In genomic region chr7:40331915-40332314, GRCh38 we compare ENCODE assay signal across 23 cellular contexts.
DNase-seq lines count a peak whose midpoint lies in the region; ATAC-seq and TF ChIP-seq lines count a peak whose summit lies in the region.
"Had no signal": no experiment of that assay in that cellular context is flagged by ENCODE, and none has a peak within 500 bp of the region (broad histone marks: within the 10 kb centered on the region; RNA-seq: fewer than 3 reads in every experiment).

No MANE protein-coding gene starts in this region.

- peak; percentile 91 for DNase-seq in EH (ENCODE audit: low read depth)
- peak; percentile 39 for DNase-seq in astrocyte of the hippocampus (ENCODE audit: low read depth, low spot score)
- DNase-seq in foreskin fibroblast, result peak; percentile 36 to 67
- no peak for DNase-seq in stimulated activated CD4-positive, alpha-beta T cell treated with anti-CD3 and anti-CD28 coated beads, Interleukin-1b, Interleukin-23, amount 100 ng/mL, for 48 hours
- DNase-seq in upper lobe of right lung, result no peak
- no peak for DNase-seq in trophoblast cell
- no peak for DNase-seq in HuH-7 (ENCODE audit: low spot score)
- DNase-seq: DMS 273 treated with DMSO at 0.1 percent for 48 hours, DND-41, GF-D8, GM23248, Karpas-422, NCI-H1048, NCI-H1436 treated with DMSO at 0.1 percent for 48 hours, NCI-H2081, NCI-H510A treated with DMSO at 0.1 percent for 48 hours, NCI-H774, OCI-M1, Right ventricle myocardium superior had no signal

- ATAC-seq in upper lobe of right lung, result no peak
- ATAC-seq: GM12878 had no signal

- H2AK5ac ChIP-seq in trophoblast cell (ENCODE audit: low read length), result no peak overlapping the region

- no peaks in the 10 kb centered on the region for H3K79me2 ChIP-seq in trophoblast cell (ENCODE audit: control insufficient read depth, insufficient read depth, low read length, poor library complexity)

- H3K9me3 ChIP-seq in upper lobe of right lung (no peaks in the 10 kb centered on the region), trophoblast cell (ENCODE audit: insufficient read depth, low read depth, low read length) (no peaks in the 10 kb centered on the region)
- H3K9me3 ChIP-seq: HAP-1 had no signal

- no peak overlapping the region for H2BK12ac ChIP-seq in trophoblast cell (ENCODE audit: low read length)

- no CpG with 5 or more reads among the region's 1 CpG for WGBS in trophoblast cell (ENCODE audit: extremely low coverage, insufficient coverage, insufficient read length)

- H2BK120ac ChIP-seq in trophoblast cell (ENCODE audit: insufficient read depth, low read length, poor library complexity), result no peak overlapping the region

- TF ChIP-seq CTCF in foreskin fibroblast (IDR thresholded peaks at IDR 0.05; ENCODE audit: low read depth, low read length) (no peak), upper lobe of right lung (IDR thresholded peaks at IDR 0.05) (no peak)

- H3K36me3 ChIP-seq in upper lobe of right lung (no peaks in the 10 kb centered on the region), trophoblast cell (ENCODE audit: control insufficient read depth in 1 of 2, insufficient read depth in 2 of 2, low read length in 2 of 2) (no peaks in the 10 kb centered on the region)
- H3K36me3 ChIP-seq: HAP-1 had no signal

- H3K4me2 ChIP-seq in trophoblast cell (ENCODE audit: low read length), result no peak overlapping the region

- H3K18ac ChIP-seq in trophoblast cell (ENCODE audit: low read length), result no peak overlapping the region

- intact Hi-C loops in upper lobe of right lung (cut with DNase I), result no loop called here

- H4K8ac ChIP-seq in trophoblast cell (ENCODE audit: low read depth, low read length), result no peak overlapping the region

- H3K4me3 ChIP-seq in foreskin fibroblast (ENCODE audit: low read depth in 1 of 2, low read length in 2 of 2) (no peak overlapping the region), upper lobe of right lung (no peak overlapping the region), trophoblast cell (ENCODE audit: low read depth, low read length) (no peak overlapping the region)
- H3K4me3 ChIP-seq: GM12878, GM23248, HAP-1, SK-N-MC had no signal

- no peak overlapping the region for H3K14ac ChIP-seq in trophoblast cell (ENCODE audit: low read length)

- H3K27me3 ChIP-seq in upper lobe of right lung, result no peaks in the 10 kb centered on the region
- H3K27me3 ChIP-seq in trophoblast cell (ENCODE audit: insufficient read depth, low read length), result no peaks in the 10 kb centered on the region

- no peak overlapping the region for H2AFZ ChIP-seq in trophoblast cell (ENCODE audit: insufficient read depth, low read length, poor library complexity)
- H2AFZ ChIP-seq: GM23248 had no signal

- H3K27ac ChIP-seq in upper lobe of right lung, result no peak overlapping the region
- H3K27ac ChIP-seq in trophoblast cell (ENCODE audit: low read depth, low read length), result no peak overlapping the region
- H3K27ac ChIP-seq: GM23248, HL-60, SK-N-MC had no signal

- H3K79me1 ChIP-seq in trophoblast cell (ENCODE audit: low read length), result peaks cover 7% of the 10 kb centered on the region

- H4K12ac ChIP-seq in trophoblast cell (ENCODE audit: low read depth, low read length), result no peak overlapping the region

- H4K91ac ChIP-seq in trophoblast cell (ENCODE audit: low read depth, low read length), result no peak overlapping the region

- H3K4me1 ChIP-seq in upper lobe of right lung (no peaks in the 10 kb centered on the region), trophoblast cell (ENCODE audit: control insufficient read depth in 1 of 2, insufficient read depth in 2 of 2, low read length in 2 of 2) (no peaks in the 10 kb centered on the region)
- H3K4me1 ChIP-seq: HAP-1 had no signal

- H3K9ac ChIP-seq in trophoblast cell (ENCODE audit: low read length), result no peak overlapping the region
- H3K9ac ChIP-seq: GM23248 had no signal

- H2BK5ac ChIP-seq in trophoblast cell (ENCODE audit: low read depth, low read length, poor library complexity), result no peak overlapping the region

- H3K4ac ChIP-seq in trophoblast cell (ENCODE audit: low read depth, low read length), result no peak overlapping the region

- no peak overlapping the region for H3K23ac ChIP-seq in trophoblast cell (ENCODE audit: low read length)

Comparison
In these comparisons a context has a peak if more than half of its experiments do, and no peak if none do; other contexts are left out.
1. DNase-seq: peak in EH (single experiment), astrocyte of the hippocampus (single experiment) and foreskin fibroblast (2 of 2); none in stimulated activated CD4-positive, alpha-beta T cell treated with anti-CD3 and anti-CD28 coated beads, Interleukin-1b, Interleukin-23, amount 100 ng/mL, for 48 hours (single experiment), upper lobe of right lung (single experiment), trophoblast cell (0 of 2) and HuH-7 (single experiment).